ENCODE assay signal across 1 cellular context in the genomic region with DNA sequence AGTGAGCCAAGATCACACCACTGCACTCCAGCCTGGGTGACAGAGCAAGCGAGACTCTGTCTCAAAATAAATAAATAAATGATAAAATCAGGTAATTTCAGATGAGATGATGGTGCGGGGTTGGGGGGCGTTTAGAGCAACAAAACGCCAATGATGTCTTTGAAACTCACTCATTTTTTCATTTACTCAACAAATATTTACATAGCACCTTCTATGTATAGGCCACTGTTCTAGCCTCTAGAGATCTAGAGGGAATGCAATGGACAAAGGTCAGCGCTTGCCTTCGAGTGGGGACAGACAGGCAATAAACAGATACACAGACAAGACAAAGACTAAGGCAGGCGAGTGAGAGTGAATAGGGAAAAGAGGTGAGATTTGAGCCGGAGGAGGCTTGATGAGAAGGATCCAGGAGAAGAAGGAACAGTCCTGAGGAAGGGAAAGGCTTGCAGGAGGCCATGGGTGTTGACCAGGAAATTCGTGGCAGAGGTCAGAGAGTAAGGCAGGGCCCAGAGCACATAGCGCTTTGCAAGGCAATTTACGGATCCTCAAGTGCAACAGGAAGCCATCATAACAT.
TF ChIP-seq lines count a peak whose summit lies in the region.

No MANE protein-coding gene starts in this region.

TF ChIP-seq in HepG2, 621 proteins besides CTCF, POLR2A, EP300 and RAD21 (continued from another document and continues in another):
- TF ChIP-seq DZIP1 (CRISPR knock-in tag; IDR thresholded peaks at IDR 0.05) (no peak), ZNF644 (CRISPR knock-in tag; IDR thresholded peaks at IDR 0.05; ENCODE audit: low read depth) (peak; percentile 43; the same call in 1 of the 2 replicates), ZFY (CRISPR knock-in tag; IDR thresholded peaks at IDR 0.05) (peak; percentile 29; the same call in 1 of the 2 replicates), SOX6 (IDR thresholded peaks at IDR 0.05) (no peak), SOX6 (CRISPR knock-in tag; IDR thresholded peaks at IDR 0.05) (peak; percentile 95), ARID5B (CRISPR knock-in tag; IDR thresholded peaks at IDR 0.05) (peak; percentile 89), REPIN1 (CRISPR knock-in tag; IDR thresholded peaks at IDR 0.05; ENCODE audit: borderline replicate concordance, low read depth) (peak; percentile 33; the same call in 1 of the 2 replicates), NONO (IDR thresholded peaks at IDR 0.05) (no peak), NONO (CRISPR knock-in tag; conservative IDR thresholded peaks at IDR 0.05) (peak; percentile 58; the same call in 1 of the 2 replicates), MED1 (CRISPR knock-in tag; IDR thresholded peaks at IDR 0.05) (peak; percentile 76), ZKSCAN5 (CRISPR knock-in tag; IDR thresholded peaks at IDR 0.05) (peak; percentile 96), ZNF569 (CRISPR knock-in tag; IDR thresholded peaks at IDR 0.05; ENCODE audit: borderline replicate concordance) (no peak), ZNF776 (CRISPR knock-in tag; IDR thresholded peaks at IDR 0.05) (0 out of 2 replicates have a peak, but pooled peaks have one; percentile 37), ZNF124 (CRISPR knock-in tag; IDR thresholded peaks at IDR 0.05) (0 out of 2 replicates have a peak, but pooled peaks have one; percentile 35), SKI (IDR thresholded peaks at IDR 0.05; ENCODE audit: partially characterized antibody) (peak; percentile 50), THAP11 (CRISPR knock-in tag; IDR thresholded peaks at IDR 0.05) (0 out of 2 replicates have a peak, but pooled peaks have one; percentile 23), ZNF564 (CRISPR knock-in tag; IDR thresholded peaks at IDR 0.05) (no peak), JUNB (CRISPR knock-in tag; IDR thresholded peaks at IDR 0.05; ENCODE audit: borderline replicate concordance) (no peak), MED8 (CRISPR knock-in tag; IDR thresholded peaks at IDR 0.05; ENCODE audit: insufficient replicate concordance) (peak; percentile 45), DPF2 (CRISPR knock-in tag; IDR thresholded peaks at IDR 0.05; ENCODE audit: borderline replicate concordance, low read depth) (peak; percentile 77), ZNF609 (CRISPR knock-in tag; IDR thresholded peaks at IDR 0.05; ENCODE audit: borderline replicate concordance) (peak; percentile 92), ZNF557 (CRISPR knock-in tag; IDR thresholded peaks at IDR 0.05) (no peak), ZNF777 (CRISPR knock-in tag; IDR thresholded peaks at IDR 0.05) (no peak), ZSCAN9 (CRISPR knock-in tag; IDR thresholded peaks at IDR 0.05; ENCODE audit: borderline replicate concordance) (peak; percentile 50; the same call in 1 of the 2 replicates), ZFX (CRISPR knock-in tag; IDR thresholded peaks at IDR 0.05; ENCODE audit: low read depth) (peak; percentile 42), PITX1 (CRISPR knock-in tag; IDR thresholded peaks at IDR 0.05) (peak; percentile 74; the same call in 1 of the 2 replicates)
- TF ChIP-seq, protein P1, sequence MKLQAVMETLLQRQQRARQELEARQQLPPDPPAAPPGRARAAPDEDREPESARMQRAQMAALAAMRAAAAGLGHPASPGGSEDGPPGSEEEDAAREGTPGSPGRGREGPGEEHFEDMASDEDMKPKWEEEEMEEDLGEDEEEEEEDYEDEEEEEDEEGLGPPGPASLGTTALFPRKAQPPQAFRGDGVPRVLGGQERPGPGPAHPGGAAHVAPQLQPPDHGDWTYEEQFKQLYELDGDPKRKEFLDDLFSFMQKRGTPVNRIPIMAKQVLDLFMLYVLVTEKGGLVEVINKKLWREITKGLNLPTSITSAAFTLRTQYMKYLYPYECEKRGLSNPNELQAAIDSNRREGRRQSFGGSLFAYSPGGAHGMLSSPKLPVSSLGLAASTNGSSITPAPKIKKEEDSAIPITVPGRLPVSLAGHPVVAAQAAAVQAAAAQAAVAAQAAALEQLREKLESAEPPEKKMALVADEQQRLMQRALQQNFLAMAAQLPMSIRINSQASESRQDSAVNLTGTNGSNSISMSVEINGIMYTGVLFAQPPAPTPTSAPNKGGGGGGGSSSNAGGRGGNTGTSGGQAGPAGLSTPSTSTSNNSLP (IDR thresholded peaks at IDR 0.05; ENCODE audit: low read depth, low read length): peak; percentile 64
- TF ChIP-seq, protein P2, sequence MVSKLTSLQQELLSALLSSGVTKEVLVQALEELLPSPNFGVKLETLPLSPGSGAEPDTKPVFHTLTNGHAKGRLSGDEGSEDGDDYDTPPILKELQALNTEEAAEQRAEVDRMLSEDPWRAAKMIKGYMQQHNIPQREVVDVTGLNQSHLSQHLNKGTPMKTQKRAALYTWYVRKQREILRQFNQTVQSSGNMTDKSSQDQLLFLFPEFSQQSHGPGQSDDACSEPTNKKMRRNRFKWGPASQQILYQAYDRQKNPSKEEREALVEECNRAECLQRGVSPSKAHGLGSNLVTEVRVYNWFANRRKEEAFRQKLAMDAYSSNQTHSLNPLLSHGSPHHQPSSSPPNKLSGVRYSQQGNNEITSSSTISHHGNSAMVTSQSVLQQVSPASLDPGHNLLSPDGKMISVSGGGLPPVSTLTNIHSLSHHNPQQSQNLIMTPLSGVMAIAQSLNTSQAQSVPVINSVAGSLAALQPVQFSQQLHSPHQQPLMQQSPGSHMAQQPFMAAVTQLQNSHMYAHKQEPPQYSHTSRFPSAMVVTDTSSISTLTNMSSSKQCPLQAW (CRISPR knock-in tag; IDR thresholded peaks at IDR 0.05): peak; percentile 58; the same call in 1 of the 2 replicates
- TF ChIP-seq, protein P3, sequence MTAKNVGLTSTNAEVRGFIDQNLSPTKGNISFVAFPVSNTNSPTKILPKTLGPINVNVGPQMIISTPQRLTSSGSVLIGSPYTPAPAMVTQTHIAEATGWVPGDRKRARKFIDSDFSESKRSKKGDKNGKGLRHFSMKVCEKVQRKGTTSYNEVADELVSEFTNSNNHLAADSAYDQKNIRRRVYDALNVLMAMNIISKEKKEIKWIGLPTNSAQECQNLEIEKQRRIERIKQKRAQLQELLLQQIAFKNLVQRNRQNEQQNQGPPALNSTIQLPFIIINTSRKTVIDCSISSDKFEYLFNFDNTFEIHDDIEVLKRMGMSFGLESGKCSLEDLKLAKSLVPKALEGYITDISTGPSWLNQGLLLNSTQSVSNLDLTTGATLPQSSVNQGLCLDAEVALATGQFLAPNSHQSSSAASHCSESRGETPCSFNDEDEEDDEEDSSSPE (CRISPR knock-in tag; IDR thresholded peaks at IDR 0.05): 0 out of 2 replicates have a peak, but pooled peaks have one; percentile 21
- TF ChIP-seq, protein P4, sequence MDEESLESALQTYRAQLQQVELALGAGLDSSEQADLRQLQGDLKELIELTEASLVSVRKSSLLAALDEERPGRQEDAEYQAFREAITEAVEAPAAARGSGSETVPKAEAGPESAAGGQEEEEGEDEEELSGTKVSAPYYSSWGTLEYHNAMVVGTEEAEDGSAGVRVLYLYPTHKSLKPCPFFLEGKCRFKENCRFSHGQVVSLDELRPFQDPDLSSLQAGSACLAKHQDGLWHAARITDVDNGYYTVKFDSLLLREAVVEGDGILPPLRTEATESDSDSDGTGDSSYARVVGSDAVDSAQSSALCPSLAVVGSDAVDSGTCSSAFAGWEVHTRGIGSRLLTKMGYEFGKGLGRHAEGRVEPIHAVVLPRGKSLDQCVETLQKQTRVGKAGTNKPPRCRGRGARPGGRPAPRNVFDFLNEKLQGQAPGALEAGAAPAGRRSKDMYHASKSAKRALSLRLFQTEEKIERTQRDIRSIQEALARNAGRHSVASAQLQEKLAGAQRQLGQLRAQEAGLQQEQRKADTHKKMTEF (CRISPR knock-in tag; IDR thresholded peaks at IDR 0.05): peak; percentile 72
- TF ChIP-seq, protein P5, sequence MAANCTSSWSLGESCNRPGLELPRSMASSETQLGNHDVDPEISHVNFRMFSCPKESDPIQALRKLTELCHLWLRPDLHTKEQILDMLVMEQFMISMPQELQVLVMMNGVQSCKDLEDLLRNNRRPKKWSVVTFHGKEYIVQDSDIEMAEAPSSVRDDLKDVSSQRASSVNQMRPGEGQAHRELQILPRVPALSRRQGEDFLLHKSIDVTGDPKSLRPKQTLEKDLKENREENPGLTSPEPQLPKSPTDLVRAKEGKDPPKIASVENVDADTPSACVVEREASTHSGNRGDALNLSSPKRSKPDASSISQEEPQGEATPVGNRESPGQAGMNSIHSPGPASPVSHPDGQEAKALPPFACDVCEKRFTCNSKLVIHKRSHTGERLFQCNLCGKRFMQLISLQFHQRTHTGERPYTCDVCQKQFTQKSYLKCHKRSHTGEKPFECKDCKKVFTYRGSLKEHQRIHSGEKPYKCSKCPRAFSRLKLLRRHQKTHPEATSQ (CRISPR knock-in tag; IDR thresholded peaks at IDR 0.05; ENCODE audit: borderline replicate concordance): peak; percentile 94; the same call in 1 of the 2 replicates
- TF ChIP-seq, protein P6, sequence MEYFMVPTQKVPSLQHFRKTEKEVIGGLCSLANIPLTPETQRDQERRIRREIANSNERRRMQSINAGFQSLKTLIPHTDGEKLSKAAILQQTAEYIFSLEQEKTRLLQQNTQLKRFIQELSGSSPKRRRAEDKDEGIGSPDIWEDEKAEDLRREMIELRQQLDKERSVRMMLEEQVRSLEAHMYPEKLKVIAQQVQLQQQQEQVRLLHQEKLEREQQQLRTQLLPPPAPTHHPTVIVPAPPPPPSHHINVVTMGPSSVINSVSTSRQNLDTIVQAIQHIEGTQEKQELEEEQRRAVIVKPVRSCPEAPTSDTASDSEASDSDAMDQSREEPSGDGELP (IDR thresholded peaks at IDR 0.05; ENCODE audit: borderline replicate concordance, low read depth): 0 out of 2 replicates have a peak, but pooled peaks have one; percentile 18
